30 cellular contexts compared by ENCODE assay signal in the genomic region with DNA sequence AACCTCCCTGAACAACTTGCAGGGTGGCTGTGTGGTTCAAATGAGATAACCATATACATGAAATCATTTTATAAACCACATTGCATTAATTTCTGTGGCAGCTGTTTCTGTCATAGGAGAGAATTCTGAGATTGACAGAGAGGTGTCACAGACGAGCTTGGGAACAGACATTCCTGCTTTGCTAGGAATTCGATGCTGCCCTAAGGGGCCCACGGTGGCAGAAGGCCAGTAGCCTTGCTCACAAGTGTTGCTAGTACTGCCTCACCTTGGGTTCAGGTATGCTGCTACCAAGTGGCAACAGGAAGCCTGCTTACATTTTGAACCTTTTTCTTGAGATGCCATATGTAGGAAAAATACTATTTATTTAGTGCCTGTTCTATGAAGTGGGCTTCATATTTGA. TPM values are rescaled to one million over a fixed set of nuclear protein-coding genes. Genes with fewer than 3 reads are reported as not detected.
"Had no signal": no experiment of that assay in that cellular context is flagged by ENCODE, and none has a peak within 500 bp of the region (broad histone marks: within the 10 kb centered on the region; RNA-seq: fewer than 3 reads in every experiment).

No MANE protein-coding gene starts in this region.

- H3K4me1 ChIP-seq: gastroesophageal sphincter had no signal

- H3K36me3 ChIP-seq: brain microvascular endothelial cell, esophagus muscularis mucosa, gastroesophageal sphincter, WERI-Rb-1 had no signal

- H3K9me3 Mint-ChIP-seq: activated B cell treated with CpG ODN at 0.5 μM for 24 hours; activated CD8-positive, alpha-beta T cell treated with anti-CD3 and anti-CD28 coated beads for 36 hours; activated T-cell treated with anti-CD3 and anti-CD28 coated beads, Interleukin-2, amount 50 U/mL, for 4 hours; activated T-helper 17 cell treated with anti-CD3 and anti-CD28 coated beads, Interleukin-2, amount 50 U/mL, for 72 hours; central memory CD8-positive, alpha-beta T cell; effector memory CD8-positive, alpha-beta T cell; T-cell; T-helper 1 cell treated with Interleukin-12 subunit alpha and Interleukin-12 subunit beta and Interleukin-4 antibody, amounts not matched to agents 30 μg/mL and 1 μg/mL, for 36 hours had no signal

- H3K27me3 ChIP-seq: brain microvascular endothelial cell had no signal

- H3K4me3 ChIP-seq: coronary artery, esophagus muscularis mucosa, gastroesophageal sphincter had no signal

- H3K27ac Mint-ChIP-seq: activated B cell treated with CpG ODN at 0.5 μM for 24 hours; activated CD8-positive, alpha-beta T cell treated with anti-CD3 and anti-CD28 coated beads for 36 hours; activated naive CD8-positive, alpha-beta T cell; activated T-helper 17 cell treated with anti-CD3 and anti-CD28 coated beads, Interleukin-2, amount 50 U/mL, for 72 hours; effector memory CD8-positive, alpha-beta T cell; T-cell; T-helper 1 cell treated with Interleukin-12 subunit alpha and Interleukin-12 subunit beta and Interleukin-4 antibody, amounts not matched to agents 30 μg/mL and 1 μg/mL, for 36 hours had no signal

- DNase-seq: activated B cell treated with CpG ODN at 0.5 μM for 24 hours; activated CD4-positive, alpha-beta T cell treated with anti-CD3 and anti-CD28 coated beads for 48 hours; activated CD4-positive, alpha-beta T cell treated with anti-CD3 and anti-CD28 coated beads, Interleukin-2, amount 50 U/mL, for 1 hour; activated CD4-positive, alpha-beta T cell treated with anti-CD3 and anti-CD28 coated beads, Interleukin-2, amount 50 U/mL, for 48 hours; activated CD8-positive, alpha-beta memory T cell treated with anti-CD3 and anti-CD28 coated beads for 24 hours; activated CD8-positive, alpha-beta T cell treated with anti-CD3 and anti-CD28 coated beads for 36 hours; activated effector memory CD4-positive, alpha-beta T cell treated with Interleukin-2 at 50 U/mL for 16 hours; activated gamma-delta T cell treated with Interleukin-2 at 50 U/mL for 16 hours; activated naive CD4-positive, alpha-beta T cell treated with anti-CD3 and anti-CD28 coated beads, Interleukin-2, amount 50 U/mL, for 16 hours; activated naive CD4-positive, alpha-beta T cell treated with Interleukin-2 at 50 U/mL for 16 hours; activated T-cell treated with anti-CD3 and anti-CD28 coated beads, Interleukin-2, amount 50 U/mL, for 4 hours; amniotic stem cell; anterior cingulate cortex; brain microvascular endothelial cell; dermis blood vessel endothelial cell; effector CD4-positive, alpha-beta T cell; effector memory CD8-positive, alpha-beta T cell; erythroblast; foreskin melanocyte; T-cell; T1000; WERI-Rb-1 had no signal

- H3K27ac ChIP-seq: brain microvascular endothelial cell, coronary artery, esophagus muscularis mucosa, gastroesophageal sphincter, WERI-Rb-1 had no signal

- H3K4me1 Mint-ChIP-seq: activated T-helper 17 cell treated with anti-CD3 and anti-CD28 coated beads, Interleukin-2, amount 50 U/mL, for 72 hours; central memory CD8-positive, alpha-beta T cell; T-cell had no signal

- H3K36me3 Mint-ChIP-seq: activated naive CD8-positive, alpha-beta T cell; T-cell had no signal

- H3K4me3 Mint-ChIP-seq: activated B cell treated with CpG ODN at 0.5 μM for 24 hours; activated CD8-positive, alpha-beta T cell treated with anti-CD3 and anti-CD28 coated beads for 36 hours; activated naive CD8-positive, alpha-beta T cell; activated T-cell treated with anti-CD3 and anti-CD28 coated beads, Interleukin-2, amount 50 U/mL, for 4 hours; activated T-helper 17 cell treated with anti-CD3 and anti-CD28 coated beads, Interleukin-2, amount 50 U/mL, for 72 hours; central memory CD8-positive, alpha-beta T cell; effector memory CD8-positive, alpha-beta T cell; T-cell; T-helper 1 cell treated with Interleukin-12 subunit alpha and Interleukin-12 subunit beta and Interleukin-4 antibody, amounts not matched to agents 30 μg/mL and 1 μg/mL, for 36 hours had no signal

RNA-seq across cellular contexts. Expression of gene KCNA10, which starts 13.4 kb away (rescaled TPM):
- polyA plus RNA-seq: adipose tissue had no signal
